Comparison of ENCODE assay signal across 8 cellular contexts in the genomic region with DNA sequence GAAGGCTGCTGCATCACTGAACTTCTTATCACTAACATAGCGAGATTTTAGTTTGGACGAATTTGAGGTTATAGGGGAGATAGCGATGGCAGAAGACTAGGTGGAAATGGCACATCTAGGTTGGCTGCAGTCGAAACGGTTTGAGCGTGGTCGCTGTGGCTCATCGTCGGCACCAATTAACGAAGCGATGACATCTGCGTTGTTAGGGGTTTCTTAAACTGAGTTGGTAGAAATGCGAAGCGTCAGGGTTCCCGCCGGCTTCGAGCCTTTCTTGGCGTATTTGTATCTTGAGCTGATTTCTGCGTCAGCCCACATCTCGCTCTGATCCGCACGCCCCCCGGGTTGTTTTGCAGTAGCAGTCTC. TPM values are rescaled to one million over a fixed set of nuclear protein-coding genes. Genes with fewer than 3 reads are reported as not detected.
DNase-seq lines count a peak whose midpoint lies in the region; ATAC-seq and TF ChIP-seq lines count a peak whose summit lies in the region.

No MANE protein-coding gene starts in this region.

- 0 to 1% (median 0%) methylated on average over 21 to 23 of the region's 23 CpGs for WGBS in adrenal gland, 4 donors
- under 1% methylated on average over 23 of the region's 23 CpGs for WGBS in smooth muscle cell (ENCODE audit: low lambda C conversion rate)

- POLR2A ChIA-PET in AG04450 (lab: Yijun Ruan, JAX), result interaction anchor here (0.6 to 3.0 kb wide), 11 partner anchors 10 to 313 kb away, joined by 3 to 39 read pairs (median 4); partner anchors contain the start of genes NIT2 and TMEM45A

- H4K20me1 ChIP-seq in smooth muscle cell (ENCODE audit: low read depth), result peaks cover 41% of the 10 kb centered on the region

- H3K27ac ChIP-seq in AG04450 (ENCODE audit: low read depth, low read length), result peak overlapping the region; percentile 98
- H3K27ac ChIP-seq in adrenal gland, result peak overlapping the region; percentile 35 to 94 (median 85)
- peak overlapping the region; percentile 96 for H3K27ac ChIP-seq in smooth muscle cell (ENCODE audit: low read depth)

- H3K27me3 ChIP-seq in AG04450 (ENCODE audit: control insufficient read depth, insufficient read depth, low read length), result no peaks in the 10 kb centered on the region
- no peaks in the 10 kb centered on the region for H3K27me3 ChIP-seq in adrenal gland
- H3K27me3 ChIP-seq in smooth muscle cell (ENCODE audit: low read depth), result no peaks in the 10 kb centered on the region

- H3K36me3 ChIP-seq in adrenal gland (replicated peaks in 1 of 2) (no peaks in the 10 kb centered on the region), smooth muscle cell (ENCODE audit: low read depth) (no peaks in the 10 kb centered on the region)

- ATAC-seq in GM18858 (IDR thresholded peaks at IDR 0.05; ENCODE audit: unreplicated experiment) (peak; percentile 8), HG03097 (IDR thresholded peaks at IDR 0.05; ENCODE audit: low FRiP score, unreplicated experiment) (peak; percentile 9)

- intact Hi-C loops in adrenal gland (cut with DNase I), result no loop called here

- DNase-seq in AG04450 (ENCODE audit: low read depth, low spot score), result no peak
- peak; percentile 64 for DNase-seq in RPMI8226
- peak; percentile 26 to 76 (median 33) for DNase-seq in adrenal gland
- DNase-seq in smooth muscle cell (lab: John Stamatoyannopoulos, UW; ENCODE audit: unreplicated experiment), result no peak
- DNase-seq in SKM-1 treated with dmso at 0.1 percent for 144 hours (lab: John Stamatoyannopoulos, UW; ENCODE audit: unreplicated experiment), result no peak

- H3K9ac ChIP-seq in smooth muscle cell (ENCODE audit: low read depth), result peak overlapping the region; percentile 94

- TF ChIP-seq POLR2A in adrenal gland (IDR thresholded peaks at IDR 0.05), result no peak

- no peaks in the 10 kb centered on the region for H3F3A ChIP-seq in smooth muscle cell (ENCODE audit: low read depth)

- H3K4me3 ChIP-seq in AG04450 (ENCODE audit: low read depth, low read length) (peak overlapping the region; percentile 92), adrenal gland (peak overlapping the region in 3 of 4 donors; percentile 9 to 94 (median 94)), iPS-11a (ENCODE audit: low read depth, low read length) (peak overlapping the region; percentile 87), smooth muscle cell (peak overlapping the region; percentile 83)

- H2AFZ ChIP-seq in smooth muscle cell (ENCODE audit: low read depth), result peak overlapping the region; percentile 91

- peaks cover 28 to 51% of the 10 kb centered on the region in 2 donors for H3K4me1 ChIP-seq in adrenal gland (replicated peaks in 1 of 2)
- peaks cover 25% of the 10 kb centered on the region for H3K4me1 ChIP-seq in smooth muscle cell (ENCODE audit: low read depth)

- CTCF ChIA-PET in AG04450 (lab: Charles Lee), result interaction anchor here (0.5 to 2.1 kb wide), 7 partner anchors 10 to 190 kb away, joined by 3 to 9 read pairs (median 4); no protein-coding TSS in a partner anchor

- TF ChIP-seq CTCF in AG04450 (IDR thresholded peaks at IDR 0.05; ENCODE audit: low read depth, low read length) (no peak), adrenal gland (IDR thresholded peaks at IDR 0.05) (no peak), smooth muscle cell (IDR thresholded peaks at IDR 0.05; ENCODE audit: borderline replicate concordance, insufficient read depth, poor library complexity, severe bottlenecking) (no peak)

- H3K9me3 ChIP-seq in AG04450 (ENCODE audit: control insufficient read depth, insufficient read depth, low read length) (no peaks in the 10 kb centered on the region; the same call in 1 of the 2 replicates), adrenal gland (replicated peaks in 1 of 3) (peaks cover 0 to under 1% (median 0%) of the 10 kb centered on the region in 3 donors), smooth muscle cell (replicated peaks; ENCODE audit: low read depth) (no peaks in the 10 kb centered on the region)

- H3K79me2 ChIP-seq in smooth muscle cell (ENCODE audit: low read depth), result peaks cover 72% of the 10 kb centered on the region

- peak overlapping the region; percentile 96 for H3K4me2 ChIP-seq in smooth muscle cell

RNA-seq across cellular contexts. Expression of gene LNP1, which starts 0.3 kb away (rescaled TPM):
- polyA plus RNA-seq in AG04450 (2011; rRNA removed) (2.7 and 3.3 TPM in 2 replicates), adrenal gland (1 to 10 TPM in 2 of 3 donors, under 1 TPM in 1; 0.71 to 2.9 (median 1.7) TPM), smooth muscle cell (4.3 and 6.3 TPM in 2 replicates)
- polyA minus RNA-seq in AG04450 (2011; rRNA and poly(A)+ RNA removed), result 3.4 and 3.7 TPM in 2 replicates
- total RNA-seq in adrenal gland (1 to 10 TPM in 6 of 8 donors, under 1 TPM in 2; 0.91 to 3.2 (median 2.4) TPM), smooth muscle cell (3.1 and 4.2 TPM in 2 replicates)

RNA-seq across cellular contexts. Expression of gene TOMM70, which starts 0.8 kb away (rescaled TPM):
- polyA plus RNA-seq in AG04450 (2011; rRNA removed), result 40.1 and 53.7 TPM in 2 replicates
- 22.3 and 38.1 TPM in 2 replicates for polyA minus RNA-seq in AG04450 (2011; rRNA and poly(A)+ RNA removed)
- 10 to 100 TPM; 25.7 to 49.6 (median 39.8) TPM for total RNA-seq in adrenal gland
- polyA plus RNA-seq in adrenal gland, result 10 to 100 TPM; 11.4 to 95.2 (median 12.9) TPM
- 53.7 and 75.8 TPM in 2 replicates for total RNA-seq in smooth muscle cell
- 28.1 and 31.1 TPM in 2 replicates for polyA plus RNA-seq in smooth muscle cell

Comparison
In these comparisons a context has a peak if more than half of its experiments do, and no peak if none do; other contexts are left out.
1. DNase-seq: peak in RPMI8226 (single experiment) and adrenal gland (7 of 7); none in AG04450 (single experiment), smooth muscle cell (single experiment) and SKM-1 treated with dmso at 0.1 percent for 144 hours (single experiment).
2. Peak in every context shown above with its lines, with median percentiles within 50 percentile points of each other: H3K27ac ChIP-seq and H3K4me3 ChIP-seq.